10 cellular contexts compared by ENCODE assay signal in genomic region chr10:101226888-101227736, GRCh38. TPM values are rescaled to one million over a fixed set of nuclear protein-coding genes. Genes with fewer than 3 reads are reported as not detected.
DNase-seq lines count a peak whose midpoint lies in the region; ATAC-seq and TF ChIP-seq lines count a peak whose summit lies in the region.
"Had no signal": no experiment of that assay in that cellular context is flagged by ENCODE, and none has a peak within 500 bp of the region (broad histone marks: within the 10 kb centered on the region; RNA-seq: fewer than 3 reads in every experiment).

No MANE protein-coding gene starts in this region.

- peaks cover 10% of the 10 kb centered on the region for H3K4me1 ChIP-seq in adipocyte (ENCODE audit: control insufficient read depth, insufficient read depth, low read length)
- peaks cover 66% of the 10 kb centered on the region for H3K4me1 ChIP-seq in lower lobe of right lung
- peaks cover 2 to 76% (median 63%) of the 10 kb centered on the region in 5 donors for H3K4me1 ChIP-seq in subcutaneous abdominal adipose tissue (ENCODE audit: control insufficient read depth in 5 of 5, insufficient read depth in 5 of 5, low read length in 5 of 5)

- ATAC-seq in activated CD8-positive, alpha-beta memory T cell treated with anti-CD3 and anti-CD28 coated beads, Interleukin-2, amount 10 ng/mL, durations not matched to agents 7 days and 5 days, result no peak
- ATAC-seq in lower lobe of right lung, result no peak

- no peak for TF ChIP-seq CTCF in lower lobe of right lung (IDR thresholded peaks at IDR 0.05)

- peaks cover 22% of the 10 kb centered on the region for H3K4me1 Mint-ChIP-seq in activated CD8-positive, alpha-beta memory T cell treated with anti-CD3 and anti-CD28 coated beads, Interleukin-2, amount 10 ng/mL, durations not matched to agents 7 days and 5 days

- CTCF ChIA-PET in activated CD8-positive, alpha-beta memory T cell treated with anti-CD3 and anti-CD28 coated beads, Interleukin-2, amount 10 ng/mL, durations not matched to agents 7 days and 5 days (lab: Charles Lee), result interaction anchor here (0.7 to 4.7 kb wide), 8 partner anchors 9 to 547 kb away, joined by 3 to 17 read pairs (median 4); no protein-coding TSS in a partner anchor

- H3K4me3 ChIP-seq in adipocyte (ENCODE audit: low read length) (peak overlapping the region; percentile 44), lower lobe of right lung (peak overlapping the region; percentile 38), subcutaneous abdominal adipose tissue (ENCODE audit: low read depth in 1 of 5, low read length in 5 of 5) (peak overlapping the region; percentile 31 to 66 (median 42))

- H3K36me3 ChIP-seq in adipocyte (ENCODE audit: control insufficient read depth, insufficient read depth, low read length, severe bottlenecking), result no peaks in the 10 kb centered on the region
- H3K36me3 ChIP-seq in lower lobe of right lung, result no peaks in the 10 kb centered on the region
- no peaks in the 10 kb centered on the region for H3K36me3 ChIP-seq in subcutaneous abdominal adipose tissue (ENCODE audit: control insufficient read depth in 5 of 5, insufficient read depth in 5 of 5, low read length in 5 of 5)

- H3K27me3 Mint-ChIP-seq in activated CD8-positive, alpha-beta memory T cell treated with anti-CD3 and anti-CD28 coated beads, Interleukin-2, amount 10 ng/mL, durations not matched to agents 7 days and 5 days, result peaks cover 80% of the 10 kb centered on the region

- no peak for DNase-seq in activated CD8-positive, alpha-beta memory T cell treated with anti-CD3 and anti-CD28 coated beads, Interleukin-2, amount 10 ng/mL, durations not matched to agents 7 days and 5 days
- no peak for DNase-seq in activated CD8-positive, alpha-beta memory T cell treated with anti-CD3 and anti-CD28 coated beads, Interleukin-2, amount 50 U/mL, for 48 hours
- DNase-seq in adipocyte (ENCODE audit: low read depth) (peak; percentile 10), lower lobe of right lung (no peak), NCI-H446 treated with DMSO at 0.1 percent for 48 hours (lab: John Stamatoyannopoulos, UW) (no peak), NCI-H69 (lab: John Stamatoyannopoulos, UW) (no peak), D341Med (ENCODE audit: low spot score) (no peak)
- DNase-seq: NCI-H1105, OCI-M1 had no signal

- H3K9ac ChIP-seq in adipocyte (ENCODE audit: low read length) (no peak overlapping the region), subcutaneous abdominal adipose tissue (ENCODE audit: low read length in 5 of 5) (no peak overlapping the region)

- no peaks in the 10 kb centered on the region for H3K9me3 Mint-ChIP-seq in activated CD8-positive, alpha-beta memory T cell treated with anti-CD3 and anti-CD28 coated beads, Interleukin-2, amount 10 ng/mL, durations not matched to agents 7 days and 5 days (ENCODE audit: low read depth)

- H3K27ac ChIP-seq in lower lobe of right lung (no peak overlapping the region), subcutaneous abdominal adipose tissue (ENCODE audit: low read depth, low read length) (no peak overlapping the region)

- H3K36me3 Mint-ChIP-seq in activated CD8-positive, alpha-beta memory T cell treated with anti-CD3 and anti-CD28 coated beads, Interleukin-2, amount 10 ng/mL, durations not matched to agents 7 days and 5 days, result peaks cover 4% of the 10 kb centered on the region

- no peak overlapping the region for H3K27ac Mint-ChIP-seq in activated CD8-positive, alpha-beta memory T cell treated with anti-CD3 and anti-CD28 coated beads, Interleukin-2, amount 10 ng/mL, durations not matched to agents 7 days and 5 days

- H3K9me3 ChIP-seq in adipocyte (ENCODE audit: control insufficient read depth, low read length) (peaks cover 6% of the 10 kb centered on the region), lower lobe of right lung (no peaks in the 10 kb centered on the region), subcutaneous abdominal adipose tissue (ENCODE audit: control insufficient read depth in 5 of 5, low read length in 5 of 5) (peaks cover 0 to 2% (median 0%) of the 10 kb centered on the region in 5 donors)

- H3K27me3 ChIP-seq in adipocyte (replicated peaks; ENCODE audit: control insufficient read depth, insufficient read depth, low read length), result peaks cover 76% of the 10 kb centered on the region
- H3K27me3 ChIP-seq in lower lobe of right lung (ENCODE audit: low read depth), result peaks cover 100% of the 10 kb centered on the region
- H3K27me3 ChIP-seq in subcutaneous abdominal adipose tissue (ENCODE audit: control insufficient read depth in 5 of 5, insufficient read depth in 4 of 5, low read length in 5 of 5), result peaks cover 77 to 97% (median 90%) of the 10 kb centered on the region in 5 donors

- intact Hi-C loops in lower lobe of right lung (cut with DNase I), result no loop called here

- H3K4me3 Mint-ChIP-seq in activated CD8-positive, alpha-beta memory T cell treated with anti-CD3 and anti-CD28 coated beads, Interleukin-2, amount 10 ng/mL, durations not matched to agents 7 days and 5 days, result peak overlapping the region; percentile 22

RNA-seq across cellular contexts. Expression of gene LBX1, which starts 2.2 kb away (rescaled TPM):
- not detected for total RNA-seq in activated CD8-positive, alpha-beta memory T cell treated with anti-CD3 and anti-CD28 coated beads, Interleukin-2, amount 10 ng/mL, durations not matched to agents 7 days and 5 days
- not detected for total RNA-seq in lower lobe of right lung
